12 cellular contexts compared by ENCODE assay signal in the genomic region with DNA sequence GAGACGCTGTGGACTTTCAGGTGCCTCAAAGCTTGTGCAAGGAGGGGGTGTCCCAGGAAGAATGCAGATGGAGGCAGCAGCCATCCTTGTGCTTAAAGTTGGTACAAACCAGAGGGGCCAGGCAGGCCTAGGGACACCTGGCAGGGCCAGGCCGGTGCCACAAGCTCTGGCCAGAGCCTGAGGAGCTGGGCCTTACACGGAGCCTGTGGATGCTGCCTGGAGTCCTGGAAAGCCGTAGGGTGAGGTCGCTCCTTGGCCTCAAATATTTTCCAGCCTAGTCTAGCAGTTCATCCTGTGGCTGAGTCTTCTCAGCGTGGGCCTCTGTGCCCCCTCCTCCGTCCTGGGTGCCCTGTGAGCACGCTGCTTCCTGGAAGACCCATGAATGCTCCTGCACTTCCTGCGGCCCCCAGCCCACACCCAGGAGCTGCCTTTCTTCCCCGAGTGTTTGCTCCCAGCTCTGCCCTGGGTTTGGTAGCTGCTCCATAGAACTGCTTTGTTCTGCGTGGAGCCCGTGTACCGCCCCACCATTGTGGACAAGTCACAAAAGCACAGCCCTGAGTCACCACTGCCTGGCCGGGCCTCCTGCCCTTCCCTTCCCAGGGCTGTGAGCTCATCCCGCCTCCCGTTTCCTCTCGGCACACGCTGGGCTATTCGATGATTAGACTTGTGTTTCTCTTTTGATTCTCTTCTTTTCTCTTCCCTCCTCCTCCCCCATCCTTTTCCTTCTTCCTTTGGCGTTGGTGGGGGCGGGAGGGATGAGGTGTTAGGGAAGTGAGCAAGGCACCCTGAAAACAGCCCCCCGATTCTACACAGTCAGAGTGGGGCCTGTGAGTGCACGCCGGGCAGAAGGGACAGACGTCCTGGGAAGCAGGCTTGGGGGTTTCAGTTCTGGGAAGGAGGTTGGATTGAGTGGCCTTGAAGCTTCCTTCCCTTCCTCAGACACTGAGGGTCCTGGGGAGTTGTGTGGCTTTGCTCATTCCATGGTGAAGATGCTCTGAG.
DNase-seq lines count a peak whose midpoint lies in the region; FAIRE-seq and TF ChIP-seq lines count a peak whose summit lies in the region.
"Had no signal": no experiment of that assay in that cellular context is flagged by ENCODE, and none has a peak within 500 bp of the region (broad histone marks: within the 10 kb centered on the region; RNA-seq: fewer than 3 reads in every experiment).

No MANE protein-coding gene starts in this region.

- no peaks in the 10 kb centered on the region for H3F3A ChIP-seq in smooth muscle cell (ENCODE audit: low read depth)

- peak overlapping the region; percentile 54 for H3K27ac ChIP-seq in smooth muscle cell (ENCODE audit: low read depth)
- H3K27ac ChIP-seq: vagina had no signal

- H3K4me3 ChIP-seq in smooth muscle cell: no peak overlapping the region
- H3K4me3 ChIP-seq: HAP-1, vagina had no signal

- no peaks in the 10 kb centered on the region for H4K20me1 ChIP-seq in smooth muscle cell (ENCODE audit: low read depth)

- no peaks in the 10 kb centered on the region for H3K9me3 ChIP-seq in smooth muscle cell (replicated peaks; ENCODE audit: low read depth)
- H3K9me3 ChIP-seq: HAP-1, vagina had no signal

- FAIRE-seq in HTR-8/SVneo (lab: Jason Lieb, UNC): no peak

- H3K4me2 ChIP-seq in smooth muscle cell: peak overlapping the region; percentile 76

- peaks cover 5% of the 10 kb centered on the region for H3K4me1 ChIP-seq in smooth muscle cell (ENCODE audit: low read depth)
- H3K4me1 ChIP-seq: HAP-1, vagina had no signal

- peak; percentile 39 for DNase-seq in HTR-8/SVneo (ENCODE audit: insufficient read length, low spot score)
- peak; percentile 91 for DNase-seq in dermis blood vessel endothelial cell
- peak; percentile 19 for DNase-seq in left kidney (ENCODE audit: low read depth, low spot score)
- DNase-seq in smooth muscle cell (lab: John Stamatoyannopoulos, UW; ENCODE audit: unreplicated experiment): no peak
- no peak for DNase-seq in HPDE6-E6E7 (ENCODE audit: extremely low spot score)
- no peak for DNase-seq in NCI-H187 treated with DMSO at 0.1 percent for 48 hours (lab: John Stamatoyannopoulos, UW)
- DNase-seq in NCI-H146 (lab: John Stamatoyannopoulos, UW): no peak
- DNase-seq in SIG-M5 (lab: John Stamatoyannopoulos, UW): no peak
- DNase-seq: activated T-cell treated with anti-CD3 and anti-CD28 coated beads for 4 hours, T-helper 1 cell had no signal

- peak overlapping the region; percentile 77 for H2AFZ ChIP-seq in smooth muscle cell (ENCODE audit: low read depth)

- H3K79me2 ChIP-seq in smooth muscle cell (ENCODE audit: low read depth): no peaks in the 10 kb centered on the region

- no peak overlapping the region for H3K9ac ChIP-seq in smooth muscle cell (ENCODE audit: low read depth)

- 53% methylated on average over 25 of the region's 25 CpGs for WGBS in smooth muscle cell (ENCODE audit: low lambda C conversion rate)

- TF ChIP-seq CTCF in smooth muscle cell (IDR thresholded peaks at IDR 0.05; ENCODE audit: borderline replicate concordance, insufficient read depth, poor library complexity, severe bottlenecking): no peak

- no peaks in the 10 kb centered on the region for H3K36me3 ChIP-seq in smooth muscle cell (ENCODE audit: low read depth)
- H3K36me3 ChIP-seq: HAP-1, vagina had no signal

- no peaks in the 10 kb centered on the region for H3K27me3 ChIP-seq in smooth muscle cell (ENCODE audit: low read depth)
- H3K27me3 ChIP-seq: vagina had no signal

Comparison
In these comparisons a context has a peak if more than half of its experiments do, and no peak if none do; other contexts are left out.
1. DNase-seq: peak in HTR-8/SVneo (single experiment), dermis blood vessel endothelial cell (single experiment) and left kidney (single experiment); none in smooth muscle cell (single experiment), HPDE6-E6E7 (single experiment), NCI-H187 treated with DMSO at 0.1 percent for 48 hours (single experiment), NCI-H146 (single experiment) and SIG-M5 (single experiment).